1 cellular context compared by ENCODE assay signal in genomic region chr15:77392762-77393470, GRCh38.
TF ChIP-seq lines count a peak whose summit lies in the region.

No MANE protein-coding gene starts in this region.

TF ChIP-seq in IMR-90, 13 proteins besides CTCF, POLR2A, EP300 and RAD21:
- no peak for TF ChIP-seq RCOR1 (IDR thresholded peaks at IDR 0.05; ENCODE audit: insufficient replicate concordance, low read length)
- TF ChIP-seq BHLHE40 (IDR thresholded peaks at IDR 0.05; ENCODE audit: low read depth, low read length) = no peak
- no peak for TF ChIP-seq SMC3 (IDR thresholded peaks at IDR 0.05; ENCODE audit: low read depth, low read length)
- no peak for TF ChIP-seq CHD1 (IDR thresholded peaks at IDR 0.05; ENCODE audit: low read depth, low read length)
- no peak for TF ChIP-seq MAZ (IDR thresholded peaks at IDR 0.05; ENCODE audit: borderline replicate concordance, low read depth, low read length)
- TF ChIP-seq, protein P1, sequence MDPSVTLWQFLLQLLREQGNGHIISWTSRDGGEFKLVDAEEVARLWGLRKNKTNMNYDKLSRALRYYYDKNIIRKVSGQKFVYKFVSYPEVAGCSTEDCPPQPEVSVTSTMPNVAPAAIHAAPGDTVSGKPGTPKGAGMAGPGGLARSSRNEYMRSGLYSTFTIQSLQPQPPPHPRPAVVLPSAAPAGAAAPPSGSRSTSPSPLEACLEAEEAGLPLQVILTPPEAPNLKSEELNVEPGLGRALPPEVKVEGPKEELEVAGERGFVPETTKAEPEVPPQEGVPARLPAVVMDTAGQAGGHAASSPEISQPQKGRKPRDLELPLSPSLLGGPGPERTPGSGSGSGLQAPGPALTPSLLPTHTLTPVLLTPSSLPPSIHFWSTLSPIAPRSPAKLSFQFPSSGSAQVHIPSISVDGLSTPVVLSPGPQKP (IDR thresholded peaks at IDR 0.05; ENCODE audit: borderline replicate concordance, low read depth, low read length) = no peak
- no peak for TF ChIP-seq RFX5 (IDR thresholded peaks at IDR 0.05; ENCODE audit: low read depth, low read length)
- TF ChIP-seq CEBPB (IDR thresholded peaks at IDR 0.05; ENCODE audit: low read depth, low read length) = no peak
- no peak for TF ChIP-seq FOS (IDR thresholded peaks at IDR 0.05; ENCODE audit: low read depth, low read length)
- TF ChIP-seq USF2 (IDR thresholded peaks at IDR 0.05; ENCODE audit: low read depth, low read length) = no peak
- TF ChIP-seq MXI1 (IDR thresholded peaks at IDR 0.05; ENCODE audit: borderline replicate concordance, low read depth, low read length) = no peak
- TF ChIP-seq MAFK (IDR thresholded peaks at IDR 0.05; ENCODE audit: low read depth, low read length) = no peak
- TF ChIP-seq NFE2L2 (IDR thresholded peaks at IDR 0.05; ENCODE audit: low read depth, low read length) = no peak
